Comparison of ENCODE assay signal across 9 cellular contexts in genomic region chr3:15305366-15305844, GRCh38. TPM values are rescaled to one million over a fixed set of nuclear protein-coding genes. Genes with fewer than 3 reads are reported as not detected.
DNase-seq lines count a peak whose midpoint lies in the region; ATAC-seq and TF ChIP-seq lines count a peak whose summit lies in the region.
"Had no signal": no experiment of that assay in that cellular context is flagged by ENCODE, and none has a peak within 500 bp of the region (broad histone marks: within the 10 kb centered on the region; RNA-seq: fewer than 3 reads in every experiment).

No MANE protein-coding gene starts in this region.

- no peaks in the 10 kb centered on the region for H3K9me2 ChIP-seq in hepatocyte (replicated peaks; ENCODE audit: insufficient read depth)

- H3K9me3 ChIP-seq in cardiac muscle cell (ENCODE audit: low read depth) (no peaks in the 10 kb centered on the region), hepatocyte (ENCODE audit: low read depth) (no peaks in the 10 kb centered on the region)

- H3K27ac Mint-ChIP-seq in type B pancreatic cell, result peak overlapping the region; percentile 72

- H4K20me1 ChIP-seq in hepatocyte (ENCODE audit: insufficient read depth, poor library complexity, severe bottlenecking), result no peaks in the 10 kb centered on the region

- ATAC-seq in Right ventricle myocardium superior (ENCODE audit: poor library complexity) (no peak), SK-N-SH treated with all-trans-retinoic acid at 6 μM for 48 hours (peak; percentile 45; the same call in 2 of the 3 replicates), HG03175 (IDR thresholded peaks at IDR 0.05; ENCODE audit: unreplicated experiment) (no peak)

- peak overlapping the region; percentile 40 for H3K4me2 ChIP-seq in hepatocyte

- no peak overlapping the region for H2AFZ ChIP-seq in hepatocyte

- no peaks in the 10 kb centered on the region for H3K27me3 ChIP-seq in cardiac muscle cell
- H3K27me3 ChIP-seq in hepatocyte, result no peaks in the 10 kb centered on the region

- peak overlapping the region; percentile 27 for H3K4me3 Mint-ChIP-seq in type B pancreatic cell

- 32% methylated on average over 6 of the region's 6 CpGs for WGBS in hepatocyte (ENCODE audit: low lambda C conversion rate, missing lambda C conversion rate)

- peaks cover 30% of the 10 kb centered on the region for H3K4me1 Mint-ChIP-seq in type B pancreatic cell (ENCODE audit: unreplicated experiment)

- TF ChIP-seq CTCF in cardiac muscle cell (IDR thresholded peaks at IDR 0.05; ENCODE audit: low read depth, low read length) (peak; percentile 42), hepatocyte (IDR thresholded peaks at IDR 0.05; ENCODE audit: poor library complexity) (peak; percentile 14), type B pancreatic cell (conservative IDR thresholded peaks at IDR 0.05) (peak; percentile 65), coronary artery (IDR thresholded peaks at IDR 0.05) (no peak)

- peaks cover 19% of the 10 kb centered on the region for H3K79me2 ChIP-seq in hepatocyte

- intact Hi-C loops in Right ventricle myocardium superior (cut with DNase I), result no loop called here

- H3K4me3 ChIP-seq in cardiac muscle cell, result no peak overlapping the region
- H3K4me3 ChIP-seq in hepatocyte, result no peak overlapping the region
- no peak overlapping the region for H3K4me3 ChIP-seq in coronary artery

- DNase-seq in cardiac muscle cell (ENCODE audit: low read depth in 1 of 2, low spot score in 1 of 2) (peak; percentile 75 to 89), Right ventricle myocardium superior (no peak), hepatocyte (ENCODE audit: low spot score) (peak; percentile 70), type B pancreatic cell (ENCODE audit: extremely low spot score, unreplicated experiment) (no peak), anterior cingulate cortex (lab: John Stamatoyannopoulos, UW) (no peak), coronary artery (ENCODE audit: low spot score) (no peak)
- DNase-seq: NCI-H1436 treated with DMSO at 0.1 percent for 48 hours had no signal

- H3K4me1 ChIP-seq in cardiac muscle cell (ENCODE audit: low read depth) (peaks cover 40% of the 10 kb centered on the region), hepatocyte (ENCODE audit: insufficient read depth) (peaks cover 31% of the 10 kb centered on the region)

- H3K27me3 Mint-ChIP-seq in type B pancreatic cell, result no peaks in the 10 kb centered on the region

- H3K36me3 ChIP-seq in cardiac muscle cell (no peaks in the 10 kb centered on the region), hepatocyte (replicated peaks; ENCODE audit: insufficient read depth, low read depth) (no peaks in the 10 kb centered on the region)

- H3K36me3 Mint-ChIP-seq in type B pancreatic cell, result peaks cover 27% of the 10 kb centered on the region

- H3K9me3 Mint-ChIP-seq in type B pancreatic cell, result peaks cover 6% of the 10 kb centered on the region

- peak overlapping the region; percentile 85 for H3K27ac ChIP-seq in cardiac muscle cell
- H3K27ac ChIP-seq in hepatocyte, result peak overlapping the region; percentile 71
- H3K27ac ChIP-seq in coronary artery, result no peak overlapping the region

TF ChIP-seq in SK-N-SH treated with all-trans-retinoic acid at 6 μM for 48 hours, 23 proteins besides CTCF, POLR2A, EP300 and RAD21:
- TF ChIP-seq ZNF70 (CRISPR knock-in tag; IDR thresholded peaks at IDR 0.05) (no peak), ZNF565 (CRISPR knock-in tag; conservative IDR thresholded peaks at IDR 0.05; ENCODE audit: low read depth) (no peak), ZNF8 (CRISPR knock-in tag; IDR thresholded peaks at IDR 0.05) (no peak)

RNA-seq across cellular contexts. Expression of gene SH3BP5, which starts 27.0 kb away (rescaled TPM):
- total RNA-seq in cardiac muscle cell, result 17.2 and 18.5 TPM in 2 replicates
- 10.6 and 11.1 TPM in 2 replicates for polyA plus RNA-seq in cardiac muscle cell
- total RNA-seq in Right ventricle myocardium superior, result 10.4 TPM
- total RNA-seq in hepatocyte, result 16.3 and 19.9 TPM in 2 replicates
- polyA plus RNA-seq in hepatocyte, result 15.9 and 17.0 TPM in 2 replicates
- total RNA-seq in type B pancreatic cell (ENCODE audit: low replicate concordance), result 31.2 and 33.4 TPM in 2 replicates

Comparison
In these comparisons a context has a peak if more than half of its experiments do, and no peak if none do; other contexts are left out.
1. DNase-seq: peak in cardiac muscle cell (2 of 2) and hepatocyte (single experiment); none in Right ventricle myocardium superior (single experiment), type B pancreatic cell (single experiment), anterior cingulate cortex (0 of 58) and coronary artery (single experiment).
2. H3K27ac ChIP-seq: peak in cardiac muscle cell (single experiment) and hepatocyte (single experiment); none in coronary artery (0 of 2).